ENCODE assay signal across 8 cellular contexts in the genomic region with DNA sequence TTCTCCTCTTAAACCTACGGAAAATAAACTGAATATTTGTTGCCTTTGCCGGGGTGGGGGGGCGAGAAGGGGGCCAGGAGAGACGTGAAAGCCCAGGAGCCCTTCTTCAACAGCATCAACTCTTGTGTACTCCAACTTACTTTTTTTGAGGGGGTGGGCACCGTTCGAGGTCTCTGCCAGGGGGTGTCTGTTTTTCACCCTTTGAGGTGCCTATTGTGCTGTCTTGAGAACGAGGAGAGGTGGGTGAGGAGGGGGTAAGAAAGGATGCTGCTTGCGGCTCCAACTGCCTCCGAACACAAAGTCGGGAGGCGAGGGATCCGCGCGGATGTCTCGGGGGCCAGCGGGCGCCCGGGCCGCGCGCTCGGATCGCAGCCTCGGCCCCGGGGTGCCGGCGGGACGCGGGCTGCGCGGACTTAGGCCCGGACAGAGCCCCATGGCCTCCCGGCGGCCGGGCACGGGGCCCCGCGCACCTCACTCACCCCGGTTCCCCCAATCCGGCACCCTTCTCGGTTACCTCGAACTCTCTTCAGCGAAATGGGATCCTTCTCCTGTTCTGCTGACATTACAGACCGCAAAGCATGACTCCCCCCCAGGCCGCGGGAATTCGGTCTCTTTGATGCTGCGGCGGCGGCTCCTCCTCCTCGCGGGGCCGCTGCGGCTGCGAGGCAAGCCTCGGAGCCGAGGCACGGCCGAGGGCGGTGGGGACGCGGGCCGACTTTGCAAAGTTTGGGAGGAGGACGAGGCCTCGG. TPM values are rescaled to one million over a fixed set of nuclear protein-coding genes. Genes with fewer than 3 reads are reported as not detected.
DNase-seq lines count a peak whose midpoint lies in the region; ATAC-seq and TF ChIP-seq lines count a peak whose summit lies in the region.

No MANE protein-coding gene starts in this region.

- no peak for TF ChIP-seq EP300 in ovary (IDR thresholded peaks at IDR 0.05)

- in situ Hi-C loops in KBM-7 (cut with MboI; ENCODE audit: low pct_unique_long_range_greater_than_20kb, low sequenced_read_pairs), result no loop called here

- H3K27me3 ChIP-seq in ovary, result no peaks in the 10 kb centered on the region

- H3K4me1 ChIP-seq in ovary (ENCODE audit: insufficient read depth), result peaks cover 5% of the 10 kb centered on the region

- H3K27ac Mint-ChIP-seq in activated T-cell treated with anti-CD3 and anti-CD28 coated beads, Interleukin-2, amount 50 U/mL, for 72 hours, result no peak overlapping the region
- H3K27ac Mint-ChIP-seq in glutamatergic neuron (ENCODE audit: unreplicated experiment), result peak overlapping the region; percentile 77

- H3K27ac ChIP-seq in ovary, result peak overlapping the region; percentile 94 to 97

- peaks cover 49% of the 10 kb centered on the region for H3K27me3 Mint-ChIP-seq in activated T-cell treated with anti-CD3 and anti-CD28 coated beads, Interleukin-2, amount 50 U/mL, for 72 hours (ENCODE audit: low read depth)
- H3K27me3 Mint-ChIP-seq in glutamatergic neuron (ENCODE audit: unreplicated experiment), result peaks cover 4% of the 10 kb centered on the region

- peak; percentile 31 for ATAC-seq in GM18868 (IDR thresholded peaks at IDR 0.05; ENCODE audit: unreplicated experiment)
- ATAC-seq in activated T-cell treated with anti-CD3 and anti-CD28 coated beads, Interleukin-2, amount 50 U/mL, for 72 hours (replicated peaks in 1 of 2), result peak; percentile 43 to 47

- WGBS in ovary, 3 donors, result 2% methylated on average over 60 to 65 of the region's 65 CpGs

- H3K4me3 Mint-ChIP-seq in activated T-cell treated with anti-CD3 and anti-CD28 coated beads, Interleukin-2, amount 50 U/mL, for 72 hours, result peak overlapping the region; percentile 69 to 72
- peak overlapping the region; percentile 89 for H3K4me3 Mint-ChIP-seq in glutamatergic neuron (ENCODE audit: unreplicated experiment)

- H3K9me3 ChIP-seq in ovary, result no peaks in the 10 kb centered on the region

- H3K36me3 ChIP-seq in ovary, result no peaks in the 10 kb centered on the region

- no peaks in the 10 kb centered on the region for H3K4me1 Mint-ChIP-seq in activated T-cell treated with anti-CD3 and anti-CD28 coated beads, Interleukin-2, amount 50 U/mL, for 72 hours (ENCODE audit: low read depth)
- peaks cover 4% of the 10 kb centered on the region for H3K4me1 Mint-ChIP-seq in glutamatergic neuron (ENCODE audit: low read depth, unreplicated experiment)

- intact Hi-C loops in ovary (cut with DNase I), result no loop called here

- H3K36me3 Mint-ChIP-seq in activated T-cell treated with anti-CD3 and anti-CD28 coated beads, Interleukin-2, amount 50 U/mL, for 72 hours (ENCODE audit: insufficient read depth in 2 of 2), result peaks cover 0 to 4% of the 10 kb centered on the region in 2 donors
- H3K36me3 Mint-ChIP-seq in glutamatergic neuron (ENCODE audit: unreplicated experiment), result peaks cover 5% of the 10 kb centered on the region

- peak overlapping the region; percentile 70 for H3K4me3 ChIP-seq in ovary

- TF ChIP-seq POLR2A in ovary (IDR thresholded peaks at IDR 0.05), result no peak

- TF ChIP-seq CTCF in glutamatergic neuron (IDR thresholded peaks at IDR 0.05; ENCODE audit: partially characterized antibody, unreplicated experiment), result no peak
- TF ChIP-seq CTCF in ovary (IDR thresholded peaks at IDR 0.05), result no peak

- no peaks in the 10 kb centered on the region for H3K9me3 Mint-ChIP-seq in activated T-cell treated with anti-CD3 and anti-CD28 coated beads, Interleukin-2, amount 50 U/mL, for 72 hours
- peaks cover 6% of the 10 kb centered on the region for H3K9me3 Mint-ChIP-seq in glutamatergic neuron (ENCODE audit: unreplicated experiment)

- DNase-seq in Ammon's horn (ENCODE audit: low spot score) (peak; percentile 9), KBM-7 (peak; percentile 54), glutamatergic neuron (peak; percentile 62), ovary (peak in 3 of 5 donors; percentile 32 to 70 (median 49)), RPMI8226 (no peak), LoVo (ENCODE audit: low spot score) (no peak)
- peak in 1 of 2 donors; percentile 1 for DNase-seq in activated T-cell treated with anti-CD3 and anti-CD28 coated beads, Interleukin-2, amount 50 U/mL, for 72 hours

RNA-seq across cellular contexts. Expression of gene PYGO1, which starts 0.7 kb away (rescaled TPM):
- total RNA-seq in activated T-cell treated with anti-CD3 and anti-CD28 coated beads, Interleukin-2, amount 50 U/mL, for 72 hours, result not detected
- total RNA-seq in glutamatergic neuron (ENCODE audit: unreplicated experiment), result 7.8 TPM
- total RNA-seq in ovary, result 10 to 100 TPM; 10.3 to 31.1 (median 24.1) TPM
- 1 to 10 TPM; 4.0 to 8.6 TPM for polyA plus RNA-seq in ovary

Comparison
In these comparisons a context has a peak if more than half of its experiments do, and no peak if none do; other contexts are left out.
1. DNase-seq: peak in Ammon's horn (single experiment), KBM-7 (single experiment), glutamatergic neuron (single experiment) and ovary (3 of 5); none in RPMI8226 (single experiment) and LoVo (single experiment).